In the genomic region with DNA sequence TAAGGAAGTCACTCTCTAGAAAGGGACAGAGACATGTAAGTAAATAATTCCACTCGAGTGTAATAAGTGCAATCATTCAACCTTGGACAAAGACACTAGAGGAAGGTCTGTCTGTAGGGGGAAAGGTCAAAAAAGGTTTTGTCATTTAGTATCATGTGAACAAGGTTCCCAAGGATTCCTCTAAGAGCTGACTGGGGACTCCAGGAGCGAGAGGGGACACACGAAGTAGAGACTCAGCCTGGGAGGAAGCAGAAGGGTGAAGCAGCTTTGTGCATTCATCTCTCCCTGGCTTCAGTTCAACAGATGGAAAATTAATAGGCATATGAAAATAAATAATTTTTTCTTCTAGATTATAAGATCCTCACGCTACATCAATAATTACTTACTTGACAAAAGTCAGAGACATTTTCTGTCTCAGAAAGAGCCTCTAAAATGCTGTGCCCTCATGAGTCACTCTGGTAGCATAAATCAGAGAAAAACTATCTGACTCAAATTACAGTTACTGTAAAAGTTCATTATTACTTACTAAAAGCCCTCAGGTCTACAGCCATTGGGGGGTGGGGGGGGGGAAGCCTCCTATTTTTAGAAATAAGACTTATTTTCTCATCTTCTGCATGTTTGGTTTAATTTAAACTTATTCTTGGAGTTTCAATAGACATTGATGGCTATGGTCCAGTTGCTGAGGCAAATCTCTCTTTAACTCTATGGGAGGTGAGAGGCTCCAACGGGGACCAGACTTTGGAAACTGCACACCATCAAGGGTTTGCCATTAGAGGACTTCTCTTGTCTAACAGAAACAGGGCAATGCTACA, we compare ENCODE assay signal across 10 cellular contexts.
A peak's percentile ranks its signal among the peaks of the same experiment; 100 is the strongest.
DNase-seq lines count a peak whose midpoint lies in the region; ATAC-seq and TF ChIP-seq lines count a peak whose summit lies in the region.
"Had no signal": no experiment of that assay in that cellular context is flagged by ENCODE, and none has a peak within 500 bp of the region (broad histone marks: within the 10 kb centered on the region; RNA-seq: fewer than 3 reads in every experiment).

No MANE protein-coding gene starts in this region.

- peak; percentile 49 to 53 for ATAC-seq in activated T-cell treated with anti-CD3 and anti-CD28 coated beads, Interleukin-2, amount 50 U/mL, for 4 hours
- ATAC-seq in activated CD8-positive, alpha-beta T cell treated with anti-CD3 and anti-CD28 coated beads, Interleukin-2, amount 10 ng/mL, durations not matched to agents 7 days and 5 days: no peak

- no peak for DNase-seq in activated T-cell treated with anti-CD3 and anti-CD28 coated beads, Interleukin-2, amount 50 U/mL, for 4 hours
- no peak for DNase-seq in activated T-cell treated with anti-CD3 and anti-CD28 coated beads for 4 hours
- no peak for DNase-seq in activated CD8-positive, alpha-beta T cell treated with anti-CD3 and anti-CD28 coated beads, Interleukin-2, amount 10 ng/mL, durations not matched to agents 7 days and 5 days
- DNase-seq in hepatocyte (ENCODE audit: low spot score): no peak
- DNase-seq in suprapubic skin (ENCODE audit: low spot score in 2 of 2): no peak
- no peak for DNase-seq in AG08396 (ENCODE audit: low spot score)
- DNase-seq in stimulated activated CD4-positive, alpha-beta T cell treated with anti-CD3 and anti-CD28 coated beads, Interleukin-2, amount 100 ng/mL, for 48 hours: no peak
- DNase-seq in ACHN: no peak
- DNase-seq: BE2C, Peyer's patch had no signal

- in situ Hi-C loops in ACHN (cut with HindIII; ENCODE audit: low pct_ligation_motif_present, low pct_unique_long_range_greater_than_20kb, low sequenced_read_pairs): no loop called here

- peak overlapping the region; percentile 60 for H3K4me3 Mint-ChIP-seq in activated T-cell treated with anti-CD3 and anti-CD28 coated beads, Interleukin-2, amount 50 U/mL, for 4 hours
- H3K4me3 Mint-ChIP-seq in activated CD8-positive, alpha-beta T cell treated with anti-CD3 and anti-CD28 coated beads, Interleukin-2, amount 10 ng/mL, durations not matched to agents 7 days and 5 days: peak overlapping the region; percentile 24

- no peaks in the 10 kb centered on the region for H3K27me3 Mint-ChIP-seq in activated T-cell treated with anti-CD3 and anti-CD28 coated beads, Interleukin-2, amount 50 U/mL, for 4 hours (ENCODE audit: low read depth)
- H3K27me3 Mint-ChIP-seq in activated CD8-positive, alpha-beta T cell treated with anti-CD3 and anti-CD28 coated beads, Interleukin-2, amount 10 ng/mL, durations not matched to agents 7 days and 5 days (ENCODE audit: low read depth): no peaks in the 10 kb centered on the region

- TF ChIP-seq EP300 in suprapubic skin (IDR thresholded peaks at IDR 0.05): no peak

- H3K9me3 ChIP-seq in hepatocyte (ENCODE audit: low read depth) (no peaks in the 10 kb centered on the region), suprapubic skin (no peaks in the 10 kb centered on the region)
- H3K9me3 ChIP-seq: BE2C, Peyer's patch had no signal

- CTCF ChIA-PET in activated CD8-positive, alpha-beta T cell treated with anti-CD3 and anti-CD28 coated beads, Interleukin-2, amount 10 ng/mL, durations not matched to agents 7 days and 5 days (lab: Charles Lee): interaction anchor here (1.2 to 4.8 kb wide), 7 partner anchors 12 to 112 kb away, joined by 3 to 55 read pairs (median 31); no protein-coding TSS in a partner anchor

- no peaks in the 10 kb centered on the region for H3K27me3 ChIP-seq in hepatocyte
- no peaks in the 10 kb centered on the region for H3K27me3 ChIP-seq in suprapubic skin
- H3K27me3 ChIP-seq: BE2C, Peyer's patch had no signal

- TF ChIP-seq CTCF in hepatocyte (IDR thresholded peaks at IDR 0.05; ENCODE audit: poor library complexity): no peak
- TF ChIP-seq CTCF in suprapubic skin (IDR thresholded peaks at IDR 0.05): no peak

- no peaks in the 10 kb centered on the region for H4K20me1 ChIP-seq in hepatocyte (ENCODE audit: insufficient read depth, poor library complexity, severe bottlenecking)

- peaks cover 90% of the 10 kb centered on the region for H3K4me1 Mint-ChIP-seq in activated T-cell treated with anti-CD3 and anti-CD28 coated beads, Interleukin-2, amount 50 U/mL, for 4 hours (ENCODE audit: low read depth)
- H3K4me1 Mint-ChIP-seq in activated CD8-positive, alpha-beta T cell treated with anti-CD3 and anti-CD28 coated beads, Interleukin-2, amount 10 ng/mL, durations not matched to agents 7 days and 5 days (ENCODE audit: low read depth): peaks cover 74% of the 10 kb centered on the region

- H3K27ac Mint-ChIP-seq in activated CD8-positive, alpha-beta T cell treated with anti-CD3 and anti-CD28 coated beads, Interleukin-2, amount 10 ng/mL, durations not matched to agents 7 days and 5 days: peak overlapping the region; percentile 66

- no peaks in the 10 kb centered on the region for H3K9me2 ChIP-seq in hepatocyte (replicated peaks; ENCODE audit: insufficient read depth)

- WGBS in hepatocyte (ENCODE audit: low lambda C conversion rate, missing lambda C conversion rate): 70% methylated on average over 5 of the region's 5 CpGs
- WGBS in suprapubic skin: 40% methylated on average over 5 of the region's 5 CpGs

- no peaks in the 10 kb centered on the region for H3K9me3 Mint-ChIP-seq in activated T-cell treated with anti-CD3 and anti-CD28 coated beads, Interleukin-2, amount 50 U/mL, for 4 hours
- H3K9me3 Mint-ChIP-seq in activated CD8-positive, alpha-beta T cell treated with anti-CD3 and anti-CD28 coated beads, Interleukin-2, amount 10 ng/mL, durations not matched to agents 7 days and 5 days (ENCODE audit: insufficient read depth): no peaks in the 10 kb centered on the region

- no peak overlapping the region for H2AFZ ChIP-seq in hepatocyte

- H3K36me3 Mint-ChIP-seq in activated T-cell treated with anti-CD3 and anti-CD28 coated beads, Interleukin-2, amount 50 U/mL, for 4 hours (ENCODE audit: insufficient read depth): peaks cover 25% of the 10 kb centered on the region
- peaks cover 14% of the 10 kb centered on the region for H3K36me3 Mint-ChIP-seq in activated CD8-positive, alpha-beta T cell treated with anti-CD3 and anti-CD28 coated beads, Interleukin-2, amount 10 ng/mL, durations not matched to agents 7 days and 5 days (ENCODE audit: low read depth)

- H3K4me1 ChIP-seq in hepatocyte (ENCODE audit: insufficient read depth) (peaks cover 24% of the 10 kb centered on the region), suprapubic skin (peaks cover 70% of the 10 kb centered on the region)

- TF ChIP-seq POLR2A in suprapubic skin (IDR thresholded peaks at IDR 0.05): no peak

- H3K36me3 ChIP-seq in hepatocyte (replicated peaks; ENCODE audit: insufficient read depth, low read depth) (no peaks in the 10 kb centered on the region), suprapubic skin (no peaks in the 10 kb centered on the region)
- H3K36me3 ChIP-seq: BE2C, Peyer's patch had no signal

- H3K4me2 ChIP-seq in hepatocyte: no peak overlapping the region

- no peak overlapping the region for H3K4me3 ChIP-seq in hepatocyte
- no peak overlapping the region for H3K4me3 ChIP-seq in suprapubic skin
- H3K4me3 ChIP-seq: Peyer's patch had no signal

- H3K79me2 ChIP-seq in hepatocyte: peaks cover 5% of the 10 kb centered on the region

- POLR2A ChIA-PET in activated CD8-positive, alpha-beta T cell treated with anti-CD3 and anti-CD28 coated beads, Interleukin-2, amount 10 ng/mL, durations not matched to agents 7 days and 5 days (lab: Charles Lee): interaction anchor here (0.6 to 1.6 kb wide), 3 partner anchors 48 to 366 kb away, joined by 3 to 5 read pairs (median 3); no protein-coding TSS in a partner anchor

- H3K27ac ChIP-seq in hepatocyte (peak overlapping the region; percentile 53), suprapubic skin (peak overlapping the region; percentile 72)
